ENCODE assay signal across 1 cellular context in the genomic region with DNA sequence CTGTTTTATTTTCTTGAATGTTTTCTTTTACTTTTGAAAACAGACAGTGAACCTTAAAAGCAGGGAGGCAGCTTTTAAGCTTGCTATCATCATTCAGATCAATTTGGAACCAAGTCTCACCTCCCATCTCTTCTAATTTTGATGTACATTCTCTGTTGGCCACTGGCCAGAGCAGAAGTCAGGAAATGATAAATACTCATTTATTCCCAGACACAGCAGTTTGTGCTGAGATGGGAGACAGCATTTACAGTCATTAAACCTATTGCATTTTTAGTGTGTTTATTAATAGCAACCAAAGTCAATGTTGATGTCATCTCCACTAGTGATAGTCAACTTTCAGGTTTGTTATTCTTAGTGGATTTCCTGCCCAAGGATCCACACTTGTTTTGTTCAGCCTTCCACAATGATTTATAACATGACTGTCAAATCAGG.
TF ChIP-seq lines count a peak whose summit lies in the region.

No MANE protein-coding gene starts in this region.

TF ChIP-seq in neural cell, 6 proteins besides CTCF, POLR2A, EP300 and RAD21 (continued from another document):
- TF ChIP-seq, protein P1, sequence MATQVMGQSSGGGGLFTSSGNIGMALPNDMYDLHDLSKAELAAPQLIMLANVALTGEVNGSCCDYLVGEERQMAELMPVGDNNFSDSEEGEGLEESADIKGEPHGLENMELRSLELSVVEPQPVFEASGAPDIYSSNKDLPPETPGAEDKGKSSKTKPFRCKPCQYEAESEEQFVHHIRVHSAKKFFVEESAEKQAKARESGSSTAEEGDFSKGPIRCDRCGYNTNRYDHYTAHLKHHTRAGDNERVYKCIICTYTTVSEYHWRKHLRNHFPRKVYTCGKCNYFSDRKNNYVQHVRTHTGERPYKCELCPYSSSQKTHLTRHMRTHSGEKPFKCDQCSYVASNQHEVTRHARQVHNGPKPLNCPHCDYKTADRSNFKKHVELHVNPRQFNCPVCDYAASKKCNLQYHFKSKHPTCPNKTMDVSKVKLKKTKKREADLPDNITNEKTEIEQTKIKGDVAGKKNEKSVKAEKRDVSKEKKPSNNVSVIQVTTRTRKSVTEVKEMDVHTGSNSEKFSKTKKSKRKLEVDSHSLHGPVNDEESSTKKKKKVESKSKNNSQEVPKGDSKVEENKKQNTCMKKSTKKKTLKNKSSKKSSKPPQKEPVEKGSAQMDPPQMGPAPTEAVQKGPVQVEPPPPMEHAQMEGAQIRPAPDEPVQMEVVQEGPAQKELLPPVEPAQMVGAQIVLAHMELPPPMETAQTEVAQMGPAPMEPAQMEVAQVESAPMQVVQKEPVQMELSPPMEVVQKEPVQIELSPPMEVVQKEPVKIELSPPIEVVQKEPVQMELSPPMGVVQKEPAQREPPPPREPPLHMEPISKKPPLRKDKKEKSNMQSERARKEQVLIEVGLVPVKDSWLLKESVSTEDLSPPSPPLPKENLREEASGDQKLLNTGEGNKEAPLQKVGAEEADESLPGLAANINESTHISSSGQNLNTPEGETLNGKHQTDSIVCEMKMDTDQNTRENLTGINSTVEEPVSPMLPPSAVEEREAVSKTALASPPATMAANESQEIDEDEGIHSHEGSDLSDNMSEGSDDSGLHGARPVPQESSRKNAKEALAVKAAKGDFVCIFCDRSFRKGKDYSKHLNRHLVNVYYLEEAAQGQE (IDR thresholded peaks at IDR 0.05; ENCODE audit: borderline replicate concordance), result no peak
- TF ChIP-seq EZH2 (IDR thresholded peaks at IDR 0.05; ENCODE audit: borderline replicate concordance, insufficient read depth, low read length, poor library complexity, severe bottlenecking), result no peak
- no peak for TF ChIP-seq TAF1 (IDR thresholded peaks at IDR 0.05; ENCODE audit: low read depth)
